In the genomic region with DNA sequence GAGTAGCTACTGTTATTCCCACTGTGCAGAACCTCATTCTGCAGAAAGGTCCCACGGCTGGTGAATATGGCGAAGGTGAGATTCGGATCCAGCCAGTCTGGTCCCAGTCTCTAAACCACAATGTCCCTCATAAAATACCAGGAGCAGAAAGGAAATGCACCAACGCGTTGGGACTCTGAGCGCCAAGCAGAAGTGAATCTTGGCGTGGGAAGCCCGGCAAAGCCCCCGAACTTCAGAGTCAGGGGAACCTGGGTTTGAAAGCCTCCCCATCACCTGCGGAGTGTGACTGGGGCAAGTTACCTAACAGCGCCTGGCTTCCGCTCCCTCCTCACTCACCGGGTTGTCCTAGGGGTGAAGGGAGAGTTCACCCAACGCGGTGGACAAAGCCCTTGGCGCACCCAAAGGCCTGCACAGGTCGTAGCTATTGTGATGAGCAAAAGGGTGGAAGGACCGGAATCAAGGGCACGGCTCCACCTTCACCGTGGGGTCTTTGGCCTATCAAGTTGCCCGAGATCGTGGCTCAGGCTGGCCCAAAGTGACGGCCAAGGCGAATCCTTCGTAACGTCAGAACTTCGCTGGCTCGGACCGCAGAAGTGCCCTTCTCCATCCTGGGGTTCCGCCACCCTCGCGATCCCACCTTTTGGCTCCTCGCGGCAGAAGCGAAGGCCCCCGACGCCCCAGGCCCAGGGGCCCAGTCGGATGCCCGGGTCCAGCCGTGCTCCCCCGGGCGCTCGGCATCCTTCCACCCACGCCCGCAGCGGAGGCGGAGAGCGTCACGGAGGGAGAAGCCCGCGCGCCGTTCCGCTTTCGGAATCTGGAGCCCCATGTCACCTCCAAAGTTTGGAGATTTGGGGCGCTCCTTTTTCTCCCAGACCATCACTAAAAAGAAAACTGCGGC, we compare ENCODE assay signal across 8 cellular contexts. TPM values are rescaled to one million over a fixed set of nuclear protein-coding genes. Genes with fewer than 3 reads are reported as not detected.
DNase-seq lines count a peak whose midpoint lies in the region; ATAC-seq and TF ChIP-seq lines count a peak whose summit lies in the region.

No MANE protein-coding gene starts in this region.

- TF ChIP-seq CTCF in PC-9 (conservative IDR thresholded peaks at IDR 0.05): no peak

- peaks cover 48% of the 10 kb centered on the region for H3K4me1 Mint-ChIP-seq in activated naive CD8-positive, alpha-beta T cell (ENCODE audit: low read depth)
- H3K4me1 Mint-ChIP-seq in immature natural killer cell: peaks cover 15 to 31% of the 10 kb centered on the region in 2 donors

- H3K4me1 ChIP-seq in PC-9 (replicated peaks; ENCODE audit: insufficient read depth): peaks cover 31% of the 10 kb centered on the region

- H3F3A ChIP-seq in PC-9 (ENCODE audit: insufficient read depth, low read depth): peaks cover 6% of the 10 kb centered on the region; the same call in 1 of the 2 replicates

- peak overlapping the region; percentile 80 for H2AFZ ChIP-seq in PC-9

- H3K9me3 Mint-ChIP-seq in activated naive CD8-positive, alpha-beta T cell (ENCODE audit: low read depth): no peaks in the 10 kb centered on the region
- H3K9me3 Mint-ChIP-seq in immature natural killer cell: no peaks in the 10 kb centered on the region

- POLR2A ChIA-PET in PC-9 (lab: Charles Lee; ENCODE audit: unreplicated experiment): interaction anchor here (0.6 to 1.0 kb wide), 6 partner anchors 19 to 349 kb away, joined by 3 to 6 read pairs (median 4); no protein-coding TSS in a partner anchor

- DNase-seq in PC-9 (peak; percentile 23 to 41), immature natural killer cell (peak; percentile 12 to 21 (median 12)), NCI-H146 treated with DMSO at 0.1 percent for 48 hours (lab: John Stamatoyannopoulos, UW; ENCODE audit: unreplicated experiment) (no peak), NCI-H526 treated with DMSO at 0.1 percent for 48 hours (lab: John Stamatoyannopoulos, UW) (no peak)
- DNase-seq in stimulated activated CD4-positive, alpha-beta T cell treated with anti-CD3 and anti-CD28 coated beads, Interleukin-2, amount 100 ng/mL, for 48 hours: peak; percentile 54 to 57

- ATAC-seq in GM19395 (IDR thresholded peaks at IDR 0.05; ENCODE audit: unreplicated experiment): peak; percentile 24
- no peak for ATAC-seq in GM18870 (IDR thresholded peaks at IDR 0.05; ENCODE audit: unreplicated experiment)

- H3K36me3 ChIP-seq in PC-9 (ENCODE audit: low read depth): no peaks in the 10 kb centered on the region

- peaks cover 8% of the 10 kb centered on the region for H3K36me3 Mint-ChIP-seq in activated naive CD8-positive, alpha-beta T cell
- no peaks in the 10 kb centered on the region for H3K36me3 Mint-ChIP-seq in immature natural killer cell

- BruUV-seq in PC-9 (replicated peaks; lab: Mats Ljungman, UMichigan): TSS peak; percentile 35

- no peaks in the 10 kb centered on the region for H3K9me3 ChIP-seq in PC-9 (ENCODE audit: insufficient read depth, low read depth)

- peak overlapping the region; percentile 92 for H3K4me3 Mint-ChIP-seq in activated naive CD8-positive, alpha-beta T cell
- peak overlapping the region; percentile 70 to 88 (median 85) for H3K4me3 Mint-ChIP-seq in immature natural killer cell

- intact Hi-C loops in PC-9 (cut with micrococcal nuclease; ENCODE audit: unreplicated experiment): loop anchor here (1.0 to 5.0 kb wide), 4 partner anchors 18 to 344 kb away; no protein-coding TSS in a partner anchor

- no peaks in the 10 kb centered on the region for H3K27me3 Mint-ChIP-seq in activated naive CD8-positive, alpha-beta T cell
- peaks cover 0 to 5% (median 2%) of the 10 kb centered on the region in 3 donors for H3K27me3 Mint-ChIP-seq in immature natural killer cell (ENCODE audit: low read depth in 3 of 3)

- no peaks in the 10 kb centered on the region for H3K27me3 ChIP-seq in PC-9 (ENCODE audit: insufficient read depth, low read depth)

- peak overlapping the region; percentile 98 for H3K27ac Mint-ChIP-seq in activated naive CD8-positive, alpha-beta T cell
- peak overlapping the region in 3 of 6 donors; percentile 30 to 62 (median 59) for H3K27ac Mint-ChIP-seq in immature natural killer cell

- peaks cover 42% of the 10 kb centered on the region for H3K79me2 ChIP-seq in PC-9 (ENCODE audit: low read depth)

- CTCF ChIA-PET in PC-9 (lab: Charles Lee): interaction anchor here (0.6 to 1.2 kb wide), 2 partner anchors 25 to 340 kb away, joined by 3 read pairs; no protein-coding TSS in a partner anchor

- H3K27ac ChIP-seq in PC-9: 0 out of 2 replicates have a peak overlapping the region, but pooled peaks have one; percentile 12

- H3K9me2 ChIP-seq in PC-9 (ENCODE audit: insufficient read depth): no peaks in the 10 kb centered on the region

- no peaks in the 10 kb centered on the region for H4K20me1 ChIP-seq in PC-9 (ENCODE audit: insufficient read depth)

- peak overlapping the region; percentile 77 for H3K4me3 ChIP-seq in PC-9

- peak overlapping the region; percentile 87 for H3K4me2 ChIP-seq in PC-9

RNA-seq across cellular contexts. Expression of gene RGS10, which starts 0.8 kb away (rescaled TPM):
- 44.5 and 46.0 TPM in 2 replicates for total RNA-seq in PC-9 (2021)
- 10 to 100 TPM; 11.8 to 48.4 (median 40.7) TPM for polyA plus RNA-seq in immature natural killer cell

RNA-seq across cellular contexts. Expression of gene TIAL1, which starts 55.1 kb away (rescaled TPM):
- total RNA-seq in PC-9 (2021): 81.4 and 94.1 TPM in 2 replicates
- 10 to 100 TPM in 2 of 3 donors, 1 to 10 TPM in 1; 5.5 to 14.2 (median 10.9) TPM for polyA plus RNA-seq in immature natural killer cell

Comparison
In these comparisons a context has a peak if more than half of its experiments do, and no peak if none do; other contexts are left out.
1. DNase-seq: peak in PC-9 (2 of 2), immature natural killer cell (3 of 3) and stimulated activated CD4-positive, alpha-beta T cell treated with anti-CD3 and anti-CD28 coated beads, Interleukin-2, amount 100 ng/mL, for 48 hours (2 of 2); none in NCI-H146 treated with DMSO at 0.1 percent for 48 hours (single experiment) and NCI-H526 treated with DMSO at 0.1 percent for 48 hours (single experiment).